8 cellular contexts compared by ENCODE assay signal in genomic region chr21:45439171-45439872, GRCh38. TPM values are rescaled to one million over a fixed set of nuclear protein-coding genes. Genes with fewer than 3 reads are reported as not detected.
DNase-seq lines count a peak whose midpoint lies in the region; ATAC-seq and TF ChIP-seq lines count a peak whose summit lies in the region.

No MANE protein-coding gene starts in this region.

- no peak overlapping the region for H3K27ac Mint-ChIP-seq in activated CD4-positive, alpha-beta memory T cell treated with anti-CD3 and anti-CD28 coated beads, Interleukin-2, amount 10 ng/mL, durations not matched to agents 7 days and 5 days

- no peak overlapping the region for H2AFZ ChIP-seq in HCT116 (ENCODE audit: low read depth, low read length, poor library complexity, severe bottlenecking)

- H3K4me3 ChIP-seq in HCT116 (replicated peaks in 1 of 2; ENCODE audit: low read depth in 1 of 2, low read length in 2 of 2) (no peak overlapping the region), lower lobe of right lung (peak overlapping the region; percentile 38)

- peak; percentile 79 to 90 (median 82) for TF ChIP-seq CTCF in HCT116 (IDR thresholded peaks at IDR 0.05 in 2 of 3, conservative IDR thresholded peaks at IDR 0.05 in 1 of 3; ENCODE audit: borderline replicate concordance in 1 of 3, insufficient read depth in 1 of 3, low read depth in 2 of 3, low read length in 2 of 3)
- TF ChIP-seq CTCF in lower lobe of right lung (IDR thresholded peaks at IDR 0.05), result peak; percentile 100

- H3K4me1 ChIP-seq in HCT116 (ENCODE audit: control insufficient read depth in 1 of 2, insufficient read depth in 2 of 2, low read length in 2 of 2), result peaks cover 0 to 9% of the 10 kb centered on the region in 2 experiments; a peak in 1 of 4 replicates
- H3K4me1 ChIP-seq in lower lobe of right lung, result peaks cover 13% of the 10 kb centered on the region

- TF ChIP-seq RAD21 in HCT116 (IDR thresholded peaks at IDR 0.05; ENCODE audit: low read depth), result peak; percentile 97

- intact Hi-C loops in HCT116 (cut with micrococcal nuclease), result loop anchor here (1.0 kb wide), 2 partner anchors 147 to 299 kb away; no protein-coding TSS in a partner anchor
- intact Hi-C loops in lower lobe of right lung (cut with DNase I), result loop anchor here (10.0 kb wide), 1 partner anchor 145 kb away; no protein-coding TSS in a partner anchor

- H3K27me3 ChIP-seq in HCT116 (ENCODE audit: insufficient read depth, low read length) (no peaks in the 10 kb centered on the region), lower lobe of right lung (ENCODE audit: low read depth) (no peaks in the 10 kb centered on the region)

- H3K27ac ChIP-seq in HCT116 (ENCODE audit: low read depth, low read length) (peak overlapping the region; percentile 2; the same call in 1 of the 2 replicates), lower lobe of right lung (peak overlapping the region; percentile 85)

- H3K4me1 Mint-ChIP-seq in activated CD4-positive, alpha-beta memory T cell treated with anti-CD3 and anti-CD28 coated beads, Interleukin-2, amount 10 ng/mL, durations not matched to agents 7 days and 5 days, result peaks cover 13% of the 10 kb centered on the region

- no peaks in the 10 kb centered on the region for H3K9me2 ChIP-seq in HCT116 (ENCODE audit: insufficient read depth)

- TF ChIP-seq POLR2A in HCT116 (IDR thresholded peaks at IDR 0.05; ENCODE audit: borderline replicate concordance, extremely low read depth, insufficient read depth, insufficient read length), result no peak

- no peaks in the 10 kb centered on the region for H3K36me3 ChIP-seq in HCT116 (ENCODE audit: control insufficient read depth in 1 of 2, insufficient read depth in 2 of 2, low read length in 2 of 2)
- no peaks in the 10 kb centered on the region for H3K36me3 ChIP-seq in lower lobe of right lung

- H3K9me3 Mint-ChIP-seq in activated CD4-positive, alpha-beta memory T cell treated with anti-CD3 and anti-CD28 coated beads, Interleukin-2, amount 10 ng/mL, durations not matched to agents 7 days and 5 days, result no peaks in the 10 kb centered on the region

- H3K9ac ChIP-seq in HCT116 (ENCODE audit: low read length), result no peak overlapping the region

- peak overlapping the region; percentile 38 for H3K4me2 ChIP-seq in HCT116 (ENCODE audit: low read length)

- RAD21 ChIA-PET in HCT116 (lab: Charles Lee; ENCODE audit: low non-redundant PET in 1 of 2, low total read pairs in 2 of 2, uncharacterized antibody in 2 of 2, unreplicated experiment in 2 of 2), result interaction anchor here in 1 of 2 experiments (1.3 kb wide), 1 partner anchor 147 kb away, joined by 4 read pairs; no protein-coding TSS in a partner anchor

- BruUV-seq in HCT116 (replicated peaks; lab: Mats Ljungman, UMichigan), result no TSS peak

- H3K9me3 ChIP-seq in HCT116 (ENCODE audit: control insufficient read depth in 1 of 2, insufficient read depth in 1 of 2, low read depth in 1 of 2, low read length in 2 of 2) (no peaks in the 10 kb centered on the region), lower lobe of right lung (no peaks in the 10 kb centered on the region)

- H4K20me1 ChIP-seq in HCT116 (ENCODE audit: insufficient read depth), result no peaks in the 10 kb centered on the region

- ATAC-seq in HCT116, result peak; percentile 95
- ATAC-seq in lower lobe of right lung, result peak; percentile 87 to 93
- ATAC-seq in GM19023 (IDR thresholded peaks at IDR 0.05; ENCODE audit: unreplicated experiment), result no peak

- DNase-seq in COLO668 (lab: John Stamatoyannopoulos, UW; ENCODE audit: unreplicated experiment), result peak; percentile 76
- DNase-seq in HCT116 (ENCODE audit: low read depth, low spot score), result peak; percentile 50
- DNase-seq in NCI-H748 (lab: John Stamatoyannopoulos, UW; ENCODE audit: unreplicated experiment), result peak; percentile 51
- peak; percentile 87 for DNase-seq in activated CD4-positive, alpha-beta memory T cell treated with anti-CD3 and anti-CD28 coated beads, Interleukin-2, amount 10 ng/mL, durations not matched to agents 7 days and 5 days
- DNase-seq in dermis microvascular lymphatic vessel endothelial cell (ENCODE audit: low read depth in 2 of 2), result peak; percentile 75 to 89
- peak; percentile 87 for DNase-seq in lower lobe of right lung
- peak; percentile 73 to 82 (median 78) for DNase-seq in stimulated activated CD4-positive, alpha-beta T cell treated with anti-CD3 and anti-CD28 coated beads, TNF-alpha, amount 100 ng/mL, for 24 hours (ENCODE audit: low read depth in 3 of 3)

- CTCF ChIA-PET in HCT116 (lab: Charles Lee), result interaction anchor here (0.9 to 1.8 kb wide), 3 partner anchors 147 to 298 kb away, joined by 4 to 10 read pairs (median 5); partner anchors contain the start of gene POFUT2
- CTCF ChIA-PET in activated CD4-positive, alpha-beta memory T cell treated with anti-CD3 and anti-CD28 coated beads, Interleukin-2, amount 10 ng/mL, durations not matched to agents 7 days and 5 days (lab: Charles Lee), result interaction anchor here (0.7 to 3.5 kb wide), 5 partner anchors 147 to 300 kb away, joined by 3 to 28 read pairs (median 4); partner anchors contain the start of gene POFUT2

- H3K79me2 ChIP-seq in HCT116 (ENCODE audit: insufficient read depth, low read length), result peaks cover 20% of the 10 kb centered on the region; the same call in 1 of the 2 replicates

- peaks cover 4% of the 10 kb centered on the region for H3K27me3 Mint-ChIP-seq in activated CD4-positive, alpha-beta memory T cell treated with anti-CD3 and anti-CD28 coated beads, Interleukin-2, amount 10 ng/mL, durations not matched to agents 7 days and 5 days

- no peaks in the 10 kb centered on the region for H3K36me3 Mint-ChIP-seq in activated CD4-positive, alpha-beta memory T cell treated with anti-CD3 and anti-CD28 coated beads, Interleukin-2, amount 10 ng/mL, durations not matched to agents 7 days and 5 days (ENCODE audit: low read depth)

- POLR2A ChIA-PET in HCT116 (lab: Charles Lee), result no interaction called here
- POLR2A ChIA-PET in activated CD4-positive, alpha-beta memory T cell treated with anti-CD3 and anti-CD28 coated beads, Interleukin-2, amount 10 ng/mL, durations not matched to agents 7 days and 5 days (lab: Charles Lee), result no interaction called here

- peak overlapping the region; percentile 54 for H3K4me3 Mint-ChIP-seq in activated CD4-positive, alpha-beta memory T cell treated with anti-CD3 and anti-CD28 coated beads, Interleukin-2, amount 10 ng/mL, durations not matched to agents 7 days and 5 days

TF ChIP-seq in HCT116, 20 proteins besides CTCF, POLR2A, EP300 and RAD21:
- TF ChIP-seq FOSL1 (IDR thresholded peaks at IDR 0.05; ENCODE audit: low read depth) (no peak), ELF1 (IDR thresholded peaks at IDR 0.05; ENCODE audit: borderline replicate concordance, low read depth) (no peak)

RNA-seq across cellular contexts. Expression of gene COL18A1, which starts 34.4 kb away (rescaled TPM):
- total RNA-seq in HCT116 (2021; ENCODE audit: unreplicated experiment), result 59.5 TPM
- polyA plus RNA-seq in HCT116 (2012), result 57.0 and 60.3 TPM in 2 replicates
- 1 to 10 TPM; 2.2 to 3.9 TPM for total RNA-seq in activated CD4-positive, alpha-beta memory T cell treated with anti-CD3 and anti-CD28 coated beads, Interleukin-2, amount 10 ng/mL, durations not matched to agents 7 days and 5 days
- total RNA-seq in dermis microvascular lymphatic vessel endothelial cell, result 170 and 295 TPM in 2 replicates
- total RNA-seq in lower lobe of right lung, result 45.1 TPM
